In the genomic region with DNA sequence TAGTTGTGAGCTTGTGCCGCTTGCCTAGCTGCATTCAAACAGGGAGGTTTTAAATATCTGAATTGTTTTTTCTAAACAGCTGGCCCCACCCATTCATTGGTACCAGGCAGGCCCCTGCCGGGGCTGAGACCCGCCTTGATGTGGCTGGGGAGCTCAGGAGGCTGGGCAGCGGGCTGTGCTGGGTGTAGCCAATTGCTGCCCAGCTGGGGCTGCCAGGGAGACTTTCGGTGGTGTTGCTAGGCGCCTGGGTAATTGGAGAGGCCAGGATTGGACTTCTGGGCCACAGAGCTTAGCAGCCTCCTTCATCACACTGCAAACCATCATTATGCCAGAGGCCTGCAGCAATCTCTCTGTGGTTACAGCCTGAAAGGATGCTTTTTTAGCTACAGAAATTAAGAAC, we compare ENCODE assay signal across 15 cellular contexts. TPM values are rescaled to one million over a fixed set of nuclear protein-coding genes. Genes with fewer than 3 reads are reported as not detected.
A peak's percentile ranks its signal among the peaks of the same experiment; 100 is the strongest.
DNase-seq lines count a peak whose midpoint lies in the region; TF ChIP-seq lines count a peak whose summit lies in the region.
"Had no signal": no experiment of that assay in that cellular context is flagged by ENCODE, and none has a peak within 500 bp of the region (broad histone marks: within the 10 kb centered on the region; RNA-seq: fewer than 3 reads in every experiment).

No MANE protein-coding gene starts in this region.

- no peaks in the 10 kb centered on the region for H3F3A ChIP-seq in GM23248 (ENCODE audit: insufficient read depth)

- no peak overlapping the region for H3K4me3 ChIP-seq in HFF-Myc (replicated peaks; ENCODE audit: low read depth, low read length)
- no peak overlapping the region for H3K4me3 ChIP-seq in endodermal cell (ENCODE audit: low read length)
- no peak overlapping the region for H3K4me3 ChIP-seq in GM23248
- no peak overlapping the region for H3K4me3 ChIP-seq in suprapubic skin
- H3K4me3 ChIP-seq: breast epithelium, left lung, thyroid gland had no signal

- WGBS in endodermal cell (ENCODE audit: insufficient coverage in 1 of 2, insufficient read length in 1 of 2), 2 experiments, result 80 to 86% methylated on average over 2 to 6 of the region's 6 CpGs
- WGBS in GM23248 (ENCODE audit: low coverage in 1 of 2, low lambda C conversion rate in 2 of 2, missing lambda C conversion rate in 2 of 2), 2 experiments, result 70 to 81% methylated on average over 6 of the region's 6 CpGs
- 68% methylated on average over 6 of the region's 6 CpGs for WGBS in suprapubic skin

- in situ Hi-C loops in GM23248 (cut with MboI), result no loop called here

- H3K79me2 ChIP-seq in GM23248 (ENCODE audit: insufficient read depth), result no peaks in the 10 kb centered on the region

- no peaks in the 10 kb centered on the region for H3K36me3 Mint-ChIP-seq in endodermal cell (ENCODE audit: low read depth)

- no peaks in the 10 kb centered on the region for H3K9me2 ChIP-seq in GM23248 (ENCODE audit: insufficient read depth)

- H3K9me3 ChIP-seq in endodermal cell (ENCODE audit: control insufficient read depth, low read length), result no peaks in the 10 kb centered on the region
- no peaks in the 10 kb centered on the region for H3K9me3 ChIP-seq in GM23248 (ENCODE audit: low read depth)
- H3K9me3 ChIP-seq in suprapubic skin, result no peaks in the 10 kb centered on the region
- H3K9me3 ChIP-seq: breast epithelium, left lung, thyroid gland had no signal

- peak; percentile 7 for DNase-seq in HFF-Myc (ENCODE audit: extremely low read depth, low read depth)
- peak; percentile 52 for DNase-seq in NCI-H748 (lab: John Stamatoyannopoulos, UW; ENCODE audit: unreplicated experiment)
- DNase-seq in endodermal cell, result peak; percentile 57
- DNase-seq in retina, result peak; percentile 25
- DNase-seq in GM23248, result no peak
- no peak for DNase-seq in suprapubic skin (ENCODE audit: low spot score in 2 of 2)
- DNase-seq in KG1 (lab: John Stamatoyannopoulos, UW), result no peak
- DNase-seq: activated CD8-positive, alpha-beta memory T cell treated with anti-CD3 and anti-CD28 coated beads, Interleukin-2, amount 50 U/mL, for 48 hours; Karpas-422; left lung; T1000; thyroid gland had no signal

- H3K27me3 Mint-ChIP-seq in endodermal cell (ENCODE audit: insufficient read depth), result no peaks in the 10 kb centered on the region

- H4K20me1 ChIP-seq in GM23248 (ENCODE audit: insufficient read depth), result no peaks in the 10 kb centered on the region

- H2AFZ ChIP-seq in GM23248, result no peak overlapping the region

- H3K4me1 ChIP-seq in endodermal cell (ENCODE audit: control insufficient read depth, insufficient read depth, low read length) (no peaks in the 10 kb centered on the region), GM23248 (ENCODE audit: insufficient read depth) (no peaks in the 10 kb centered on the region), suprapubic skin (no peaks in the 10 kb centered on the region)
- H3K4me1 ChIP-seq: breast epithelium, left lung, thyroid gland had no signal

- no peak for TF ChIP-seq POLR2A in suprapubic skin (IDR thresholded peaks at IDR 0.05)

- TF ChIP-seq CTCF in HFF-Myc (IDR thresholded peaks at IDR 0.05; ENCODE audit: low read depth, low read length, missing control alignments), result no peak
- no peak for TF ChIP-seq CTCF in endodermal cell (conservative IDR thresholded peaks at IDR 0.05)
- no peak for TF ChIP-seq CTCF in suprapubic skin (IDR thresholded peaks at IDR 0.05)

- no peak overlapping the region for H3K4me2 ChIP-seq in GM23248 (ENCODE audit: unreplicated experiment)

- H3K4me1 Mint-ChIP-seq in endodermal cell, result no peaks in the 10 kb centered on the region

- H3K36me3 ChIP-seq in endodermal cell (ENCODE audit: control insufficient read depth, insufficient read depth, low read length) (no peaks in the 10 kb centered on the region), GM23248 (ENCODE audit: low read depth) (no peaks in the 10 kb centered on the region), suprapubic skin (no peaks in the 10 kb centered on the region)
- H3K36me3 ChIP-seq: breast epithelium, left lung, thyroid gland had no signal

- TF ChIP-seq EP300 in suprapubic skin (IDR thresholded peaks at IDR 0.05), result no peak

- no peak overlapping the region for H3K4me3 Mint-ChIP-seq in endodermal cell

- H3K27ac Mint-ChIP-seq in endodermal cell, result no peak overlapping the region

- H3K9ac ChIP-seq in endodermal cell (ENCODE audit: extremely low read depth, low read length, poor library complexity, severe bottlenecking) (no peak overlapping the region), GM23248 (no peak overlapping the region)

- H3K27ac ChIP-seq in endodermal cell (ENCODE audit: low read depth, low read length) (no peak overlapping the region), GM23248 (no peak overlapping the region), suprapubic skin (no peak overlapping the region)
- H3K27ac ChIP-seq: breast epithelium, left lung, thyroid gland had no signal

- H3K27me3 ChIP-seq in endodermal cell (ENCODE audit: control insufficient read depth, insufficient read depth, low read length, poor library complexity, severe bottlenecking), result peaks cover 4% of the 10 kb centered on the region
- no peaks in the 10 kb centered on the region for H3K27me3 ChIP-seq in GM23248 (replicated peaks; ENCODE audit: insufficient read depth)
- no peaks in the 10 kb centered on the region for H3K27me3 ChIP-seq in suprapubic skin
- H3K27me3 ChIP-seq: breast epithelium, left lung, thyroid gland had no signal

- no peaks in the 10 kb centered on the region for H3K9me3 Mint-ChIP-seq in endodermal cell

RNA-seq across cellular contexts. Expression of a gene that starts 12.2 kb away (rescaled TPM):
- total RNA-seq in endodermal cell (not detected), suprapubic skin (10 to 100 TPM in 3 of 4 donors, 1 to 10 TPM in 1; 5.9 to 26.6 (median 10.8) TPM)
- not detected for polyA plus RNA-seq in endodermal cell (2013, experiment 1 of 2)
- polyA plus RNA-seq in endodermal cell (2013, experiment 2 of 2), result not detected
- total RNA-seq in GM23248 (2014; rRNA removed; shearing (Covaris generic)), result 0.22 TPM in 1 of 2 replicates, not detected in the other
- 1.4 and 1.5 TPM in 2 replicates for polyA plus RNA-seq in GM23248 (2016; fragmentation: Nextera tagmentation; extraction: Ambion mirVana)
- total RNA-seq: thyroid gland had no signal

RNA-seq across cellular contexts. Expression of a gene that starts 48.1 kb away (rescaled TPM):
- not detected for total RNA-seq in endodermal cell
- not detected for polyA plus RNA-seq in endodermal cell (2013, experiment 1 of 2)
- not detected for polyA plus RNA-seq in endodermal cell (2013, experiment 2 of 2)
- total RNA-seq in GM23248 (2014; rRNA removed; shearing (Covaris generic)), result 0.11 TPM in 1 of 2 replicates, not detected in the other
- polyA plus RNA-seq in GM23248 (2016; fragmentation: Nextera tagmentation; extraction: Ambion mirVana), result not detected in 2 replicates
- 1 to 10 TPM in 1 of 4 donors, not detected in 3; 1.1 TPM for total RNA-seq in suprapubic skin
- total RNA-seq: breast epithelium, posterior vena cava, thyroid gland had no signal
- polyA plus RNA-seq: fibroblast of lung had no signal

RNA-seq across cellular contexts. Expression of a gene that starts 56.3 kb away (rescaled TPM):
- total RNA-seq in endodermal cell, result 10 to 100 TPM; 34.6 to 38.1 TPM
- 37.8 TPM for polyA plus RNA-seq in endodermal cell (2013, experiment 1 of 2)
- polyA plus RNA-seq in endodermal cell (2013, experiment 2 of 2), result 33.9 TPM
- total RNA-seq in GM23248 (2014; rRNA removed; shearing (Covaris generic)), result 15.4 and 17.7 TPM in 2 replicates
- 58.1 and 59.8 TPM in 2 replicates for polyA plus RNA-seq in GM23248 (2016; fragmentation: Nextera tagmentation; extraction: Ambion mirVana)
- total RNA-seq in suprapubic skin, result 10 to 100 TPM in 3 of 4 donors, 1 to 10 TPM in 1; 6.9 to 21.2 (median 19.7) TPM

Comparison
In these comparisons a context has a peak if more than half of its experiments do, and no peak if none do; other contexts are left out.
1. DNase-seq: peak in HFF-Myc (single experiment), NCI-H748 (single experiment), endodermal cell (single experiment) and retina (single experiment); none in GM23248 (single experiment), suprapubic skin (0 of 2) and KG1 (single experiment).